ENCODE assay signal across 5 cellular contexts in the genomic region with DNA sequence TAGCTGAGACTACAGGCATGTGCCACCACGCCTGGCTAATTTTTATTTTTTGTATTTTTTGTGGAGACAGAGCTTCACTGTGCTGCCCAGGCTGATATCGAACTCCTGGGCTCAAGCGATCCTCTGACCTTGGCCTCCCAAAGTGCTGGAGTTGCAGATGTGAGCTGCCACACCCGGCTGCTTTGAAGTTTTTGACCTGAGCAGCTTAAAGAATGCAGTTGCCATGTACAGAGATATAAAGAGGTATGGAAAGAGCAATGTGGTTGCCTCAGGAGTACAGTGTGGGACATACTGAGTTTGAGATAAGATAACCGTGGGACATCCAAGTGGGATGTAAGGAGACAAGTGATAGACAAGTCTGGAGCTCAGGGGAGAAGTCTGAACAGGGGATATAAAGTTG.
"Had no signal": no experiment of that assay in that cellular context is flagged by ENCODE, and none has a peak within 500 bp of the region (broad histone marks: within the 10 kb centered on the region; RNA-seq: fewer than 3 reads in every experiment).

No MANE protein-coding gene starts in this region.

- H3K4me3 ChIP-seq: K562 had no signal

- DNase-seq: IMR-90, KBM-7, KG1 had no signal

- H3K4me3 Mint-ChIP-seq: IgD-negative memory B cell had no signal

- H3K4me1 Mint-ChIP-seq: IgD-negative memory B cell had no signal

- H3K36me3 Mint-ChIP-seq: IgD-negative memory B cell had no signal
